In genomic region chrX:71871367-71871766, GRCh38 we compare ENCODE assay signal across 1 cellular context.
TF ChIP-seq lines count a peak whose summit lies in the region.

No MANE protein-coding gene starts in this region.

TF ChIP-seq in GM23338, 12 proteins besides CTCF, POLR2A, EP300 and RAD21 (continued from another document):
- no peak for TF ChIP-seq ETS1 (IDR thresholded peaks at IDR 0.05)
- no peak for TF ChIP-seq REST (IDR thresholded peaks at IDR 0.05; ENCODE audit: unreplicated experiment)
- TF ChIP-seq JUNB (IDR thresholded peaks at IDR 0.05; ENCODE audit: unreplicated experiment) = no peak
